Comparison of ENCODE assay signal across 7 cellular contexts in the genomic region with DNA sequence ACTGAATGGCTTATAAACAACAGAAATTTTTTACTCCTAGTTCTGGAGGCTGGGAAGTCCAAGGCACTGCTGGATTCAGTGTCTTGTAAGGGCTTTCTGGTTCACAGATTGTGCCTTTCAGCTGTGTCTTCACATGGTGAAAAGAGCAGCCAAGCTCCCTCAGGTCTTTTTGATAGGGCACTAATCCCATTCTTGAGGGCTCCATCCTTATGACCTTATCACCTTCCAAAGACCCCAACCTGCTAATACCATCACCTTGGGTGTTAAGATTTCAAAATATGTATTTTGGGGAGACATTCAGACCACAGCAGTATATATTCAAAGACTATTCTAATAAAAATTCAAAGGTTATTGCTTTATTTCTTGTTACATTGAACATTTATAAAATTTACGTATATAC.
"Had no signal": no experiment of that assay in that cellular context is flagged by ENCODE, and none has a peak within 500 bp of the region (broad histone marks: within the 10 kb centered on the region; RNA-seq: fewer than 3 reads in every experiment).

No MANE protein-coding gene starts in this region.

- H3K4me3 ChIP-seq: GM12878 had no signal

- ATAC-seq: GM12878 had no signal

- DNase-seq: GDM1, GF-D8 had no signal

- FAIRE-seq: GM12878, GM12891, GM12892, GM18507, GM19239 had no signal
